Comparison of ENCODE assay signal across 15 cellular contexts in genomic region chr9:89810434-89810833, GRCh38.
DNase-seq lines count a peak whose midpoint lies in the region; ATAC-seq and TF ChIP-seq lines count a peak whose summit lies in the region.
"Had no signal": no experiment of that assay in that cellular context is flagged by ENCODE, and none has a peak within 500 bp of the region (broad histone marks: within the 10 kb centered on the region; RNA-seq: fewer than 3 reads in every experiment).

No MANE protein-coding gene starts in this region.

- no peaks in the 10 kb centered on the region for H3K9me3 Mint-ChIP-seq in activated T-helper 2 cell treated with anti-CD3 and anti-CD28 coated beads, Interferon-gamma antibody, Interleukin-2, Interleukin-4, amounts not matched to agents 10 μg/mL and 5 μg/mL and 100 μg/mL, durations not matched to agents 14 hours and 24 hours and 36 hours
- no peaks in the 10 kb centered on the region for H3K9me3 Mint-ChIP-seq in T-cell

- intact Hi-C loops in activated T-helper 2 cell treated with anti-CD3 and anti-CD28 coated beads, Interferon-gamma antibody, Interleukin-2, Interleukin-4, amounts not matched to agents 10 μg/mL and 5 μg/mL and 100 μg/mL, durations not matched to agents 14 hours and 24 hours and 36 hours (cut with micrococcal nuclease) = no loop called here
- intact Hi-C loops in lower lobe of right lung (cut with DNase I) = no loop called here

- H3K4me1 Mint-ChIP-seq in activated T-helper 2 cell treated with anti-CD3 and anti-CD28 coated beads, Interferon-gamma antibody, Interleukin-2, Interleukin-4, amounts not matched to agents 10 μg/mL and 5 μg/mL and 100 μg/mL, durations not matched to agents 14 hours and 24 hours and 36 hours (ENCODE audit: low read depth) = peaks cover 26% of the 10 kb centered on the region
- H3K4me1 Mint-ChIP-seq in T-cell = peaks cover 15 to 27% (median 16%) of the 10 kb centered on the region in 3 donors

- POLR2A ChIA-PET in T-cell (lab: Charles Lee) = no interaction called here

- H3K36me3 ChIP-seq in lower lobe of right lung = no peaks in the 10 kb centered on the region

- CTCF ChIA-PET in T-cell (lab: Charles Lee) = no interaction called here

- peaks cover 21% of the 10 kb centered on the region for H3K27me3 Mint-ChIP-seq in activated T-helper 2 cell treated with anti-CD3 and anti-CD28 coated beads, Interferon-gamma antibody, Interleukin-2, Interleukin-4, amounts not matched to agents 10 μg/mL and 5 μg/mL and 100 μg/mL, durations not matched to agents 14 hours and 24 hours and 36 hours (ENCODE audit: low read depth)
- peaks cover 4 to 8% of the 10 kb centered on the region in 2 donors for H3K27me3 Mint-ChIP-seq in T-cell

- H3K36me3 Mint-ChIP-seq in activated T-helper 2 cell treated with anti-CD3 and anti-CD28 coated beads, Interferon-gamma antibody, Interleukin-2, Interleukin-4, amounts not matched to agents 10 μg/mL and 5 μg/mL and 100 μg/mL, durations not matched to agents 14 hours and 24 hours and 36 hours (ENCODE audit: low read depth) = no peaks in the 10 kb centered on the region
- H3K36me3 Mint-ChIP-seq in T-cell = no peaks in the 10 kb centered on the region

- no peak overlapping the region for H3K27ac ChIP-seq in lower lobe of right lung

- in situ Hi-C loops in ACHN (cut with HindIII; ENCODE audit: low pct_ligation_motif_present, low pct_unique_long_range_greater_than_20kb, low sequenced_read_pairs) = no loop called here

- no peak overlapping the region for H3K4me3 Mint-ChIP-seq in activated T-helper 2 cell treated with anti-CD3 and anti-CD28 coated beads, Interferon-gamma antibody, Interleukin-2, Interleukin-4, amounts not matched to agents 10 μg/mL and 5 μg/mL and 100 μg/mL, durations not matched to agents 14 hours and 24 hours and 36 hours (ENCODE audit: low read depth)
- H3K4me3 Mint-ChIP-seq in T-cell = no peak overlapping the region

- no peak for TF ChIP-seq CTCF in lower lobe of right lung (IDR thresholded peaks at IDR 0.05)

- no peak overlapping the region for H3K27ac Mint-ChIP-seq in activated T-helper 2 cell treated with anti-CD3 and anti-CD28 coated beads, Interferon-gamma antibody, Interleukin-2, Interleukin-4, amounts not matched to agents 10 μg/mL and 5 μg/mL and 100 μg/mL, durations not matched to agents 14 hours and 24 hours and 36 hours
- no peak overlapping the region for H3K27ac Mint-ChIP-seq in T-cell

- ATAC-seq in lower lobe of right lung = peak in 1 of 2 donors; percentile 60
- no peak for ATAC-seq in T-cell (replicated peaks in 1 of 4)
- no peak for ATAC-seq in GM21737 (IDR thresholded peaks at IDR 0.05; ENCODE audit: unreplicated experiment)
- ATAC-seq: K562 had no signal

- H3K9me3 ChIP-seq in lower lobe of right lung = no peaks in the 10 kb centered on the region

- DNase-seq in ACHN = peak; percentile 70
- DNase-seq in HK-2 (ENCODE audit: unreplicated experiment) = peak; percentile 43
- peak; percentile 2 for DNase-seq in activated T-helper 2 cell treated with anti-CD3 and anti-CD28 coated beads, Interferon-gamma antibody, Interleukin-2, Interleukin-4, amounts not matched to agents 10 μg/mL and 5 μg/mL and 100 μg/mL, durations not matched to agents 14 hours and 24 hours and 36 hours (ENCODE audit: low spot score)
- DNase-seq in lower lobe of right lung = peak; percentile 20
- DNase-seq in RKO (ENCODE audit: low spot score) = no peak
- DNase-seq in T-cell = no peak
- DNase-seq in DMS114 treated with DMSO at 0.1 percent for 48 hours (lab: John Stamatoyannopoulos, UW; ENCODE audit: unreplicated experiment) = no peak
- DNase-seq: activated gamma-delta T cell; DND-41; effector memory CD4-positive, alpha-beta T cell; foreskin melanocyte; NCI-H1436 treated with DMSO at 0.1 percent for 48 hours; OCI-M1 had no signal

- H3K4me1 ChIP-seq in lower lobe of right lung = peaks cover 12% of the 10 kb centered on the region

- H3K27me3 ChIP-seq in lower lobe of right lung (ENCODE audit: low read depth) = no peaks in the 10 kb centered on the region

- no peak overlapping the region for H3K4me3 ChIP-seq in lower lobe of right lung
- H3K4me3 ChIP-seq: K562 had no signal

Comparison
In these comparisons a context has a peak if more than half of its experiments do, and no peak if none do; other contexts are left out.
1. DNase-seq: peak in ACHN (single experiment), HK-2 (single experiment), activated T-helper 2 cell treated with anti-CD3 and anti-CD28 coated beads, Interferon-gamma antibody, Interleukin-2, Interleukin-4, amounts not matched to agents 10 μg/mL and 5 μg/mL and 100 μg/mL, durations not matched to agents 14 hours and 24 hours and 36 hours (single experiment) and lower lobe of right lung (single experiment); none in RKO (single experiment), T-cell (0 of 34) and DMS114 treated with DMSO at 0.1 percent for 48 hours (single experiment).